Comparison of ENCODE assay signal across 11 cellular contexts in the genomic region with DNA sequence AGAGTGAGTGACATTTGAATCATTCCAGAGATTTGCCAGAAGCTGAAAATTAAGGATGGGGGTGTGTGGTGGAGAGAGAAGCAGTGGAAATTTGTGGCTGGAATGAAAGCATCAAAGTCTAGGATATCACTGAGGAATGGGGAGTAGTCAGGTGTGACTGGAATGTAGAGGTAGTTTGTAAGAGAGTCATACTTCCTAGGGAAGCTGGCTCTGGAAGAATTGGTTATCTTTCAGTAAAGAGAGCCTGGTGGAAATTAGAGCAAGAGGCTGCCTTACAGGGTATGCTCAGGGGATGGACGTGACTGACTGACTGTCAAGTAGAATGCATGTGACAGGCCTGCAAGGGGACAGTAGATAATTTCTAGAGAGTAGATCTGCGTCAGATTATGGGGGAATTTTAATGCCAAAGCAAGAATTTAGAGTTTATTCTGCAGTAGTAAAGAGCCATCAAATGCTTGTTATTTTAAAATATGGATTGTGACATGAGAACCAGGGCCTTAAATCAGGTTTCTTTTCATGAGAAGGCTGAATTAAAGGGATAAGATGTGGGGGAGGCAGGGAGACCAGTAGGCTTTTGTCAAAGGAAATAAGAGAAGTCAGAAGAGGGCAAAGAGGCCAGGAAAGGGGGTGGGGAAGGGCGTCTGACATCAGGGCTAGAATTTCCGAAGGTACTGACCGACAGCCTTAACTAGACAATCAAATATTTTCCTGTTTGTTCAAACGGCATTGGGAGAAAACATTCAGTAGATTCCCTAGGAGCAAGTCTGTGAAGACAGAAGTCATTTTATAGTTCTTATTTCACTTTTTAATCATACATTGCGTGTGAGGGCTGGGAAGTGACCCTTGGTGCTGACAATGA.
DNase-seq lines count a peak whose midpoint lies in the region; FAIRE-seq and TF ChIP-seq lines count a peak whose summit lies in the region.
"Had no signal": no experiment of that assay in that cellular context is flagged by ENCODE, and none has a peak within 500 bp of the region (broad histone marks: within the 10 kb centered on the region; RNA-seq: fewer than 3 reads in every experiment).

No MANE protein-coding gene starts in this region.

- TF ChIP-seq EP300 in sigmoid colon (IDR thresholded peaks at IDR 0.05) = no peak

- H3K9me3 ChIP-seq in sigmoid colon = no peaks in the 10 kb centered on the region

- H3K9me3 Mint-ChIP-seq in activated T-cell treated with anti-CD3 and anti-CD28 coated beads, Interleukin-2, amount 50 U/mL, for 24 hours = no peaks in the 10 kb centered on the region
- H3K9me3 Mint-ChIP-seq: mesothelial cell of epicardium had no signal

- CTCF ChIA-PET in RWPE1 (lab: Yijun Ruan, JAX) = no interaction called here

- peaks cover 0 to 98% (median 82%) of the 10 kb centered on the region in 4 donors for H3K4me1 ChIP-seq in sigmoid colon

- TF ChIP-seq POLR2A in sigmoid colon (IDR thresholded peaks at IDR 0.05) = no peak

- H3K4me3 ChIP-seq in sigmoid colon (peak overlapping the region in 3 of 4 donors; percentile 14 to 31 (median 30)), foreskin fibroblast (ENCODE audit: low read depth in 1 of 2, low read length in 2 of 2) (no peak overlapping the region)

- POLR2A ChIA-PET in RWPE1 (lab: Yijun Ruan, JAX; ENCODE audit: low non-redundant PET) = no interaction called here

- H3K36me3 ChIP-seq in sigmoid colon = peaks cover 0 to 15% (median 7%) of the 10 kb centered on the region in 4 donors

- no peak overlapping the region for H3K4me3 Mint-ChIP-seq in activated T-cell treated with anti-CD3 and anti-CD28 coated beads, Interleukin-2, amount 50 U/mL, for 24 hours
- H3K4me3 Mint-ChIP-seq: mesothelial cell of epicardium had no signal

- intact Hi-C loops in sigmoid colon (cut with DNase I) = loop anchor here (5.0 kb wide), 1 partner anchor 37 kb away; no protein-coding TSS in a partner anchor

- FAIRE-seq in GM19239 (lab: Jason Lieb, UNC) = peak; percentile 56
- FAIRE-seq: H54 had no signal

- peaks cover 47% of the 10 kb centered on the region for H3K4me1 Mint-ChIP-seq in activated T-cell treated with anti-CD3 and anti-CD28 coated beads, Interleukin-2, amount 50 U/mL, for 24 hours (ENCODE audit: low read depth)

- H3K27me3 Mint-ChIP-seq in activated T-cell treated with anti-CD3 and anti-CD28 coated beads, Interleukin-2, amount 50 U/mL, for 24 hours = no peaks in the 10 kb centered on the region

- DNase-seq in GM19239 (ENCODE audit: insufficient read length, low spot score) (no peak), kidney glomerular epithelial cell (lab: John Stamatoyannopoulos, UW) (peak; percentile 91), sigmoid colon (no peak), NCI-H526 treated with DMSO at 0.1 percent for 48 hours (lab: John Stamatoyannopoulos, UW) (no peak), RWPE1 (ENCODE audit: low spot score) (no peak), foreskin fibroblast (no peak)
- DNase-seq in activated T-cell treated with anti-CD3 and anti-CD28 coated beads, Interleukin-2, amount 50 U/mL, for 24 hours = no peak
- DNase-seq: NCI-H187 had no signal

- H3K36me3 Mint-ChIP-seq in activated T-cell treated with anti-CD3 and anti-CD28 coated beads, Interleukin-2, amount 50 U/mL, for 24 hours (ENCODE audit: low read depth) = peaks cover 42% of the 10 kb centered on the region

- 42 to 44% methylated on average over 7 of the region's 7 CpGs for WGBS in sigmoid colon, 2 donors

- no peak overlapping the region for H3K27ac Mint-ChIP-seq in activated T-cell treated with anti-CD3 and anti-CD28 coated beads, Interleukin-2, amount 50 U/mL, for 24 hours
- H3K27ac Mint-ChIP-seq: mesothelial cell of epicardium had no signal

- TF ChIP-seq CTCF in sigmoid colon (IDR thresholded peaks at IDR 0.05) (no peak), RWPE1 (conservative IDR thresholded peaks at IDR 0.05; ENCODE audit: low read depth) (no peak), foreskin fibroblast (IDR thresholded peaks at IDR 0.05; ENCODE audit: low read depth, low read length) (no peak)

- H3K27me3 ChIP-seq in sigmoid colon = no peaks in the 10 kb centered on the region

- peak overlapping the region; percentile 61 for H3K27ac ChIP-seq in cingulate gyrus (ENCODE audit: low read depth, low read length)
- H3K27ac ChIP-seq in sigmoid colon = peak overlapping the region; percentile 70 to 87 (median 84)
- H3K27ac ChIP-seq in RWPE1 = no peak overlapping the region

Comparison
In these comparisons a context has a peak if more than half of its experiments do, and no peak if none do; other contexts are left out.
1. H3K4me3 ChIP-seq: peak in sigmoid colon (3 of 4); none in foreskin fibroblast (0 of 2).